1 cellular context compared by ENCODE assay signal in the genomic region with DNA sequence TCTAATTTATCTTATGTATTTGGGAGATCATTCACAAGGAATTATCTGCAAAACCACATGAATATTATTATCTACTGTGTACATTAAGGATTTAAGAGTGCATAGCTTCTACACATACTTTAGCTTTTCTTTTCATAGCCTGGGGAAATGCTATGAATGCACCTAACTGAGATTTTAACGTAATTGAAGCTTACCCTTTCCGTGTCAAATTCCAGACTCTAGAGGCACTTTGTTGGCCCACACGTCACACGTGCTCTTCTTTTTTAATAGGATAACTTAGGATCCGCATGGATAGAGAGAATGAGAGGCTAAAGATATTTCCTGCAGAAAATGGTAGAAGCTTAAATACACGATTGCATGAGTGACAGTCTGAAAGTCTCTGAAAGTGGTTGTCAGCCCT.
TF ChIP-seq lines count a peak whose summit lies in the region.

No MANE protein-coding gene starts in this region.

TF ChIP-seq in WTC11, 78 proteins besides CTCF, POLR2A, EP300 and RAD21 (continued from another document):
- TF ChIP-seq, protein P1, sequence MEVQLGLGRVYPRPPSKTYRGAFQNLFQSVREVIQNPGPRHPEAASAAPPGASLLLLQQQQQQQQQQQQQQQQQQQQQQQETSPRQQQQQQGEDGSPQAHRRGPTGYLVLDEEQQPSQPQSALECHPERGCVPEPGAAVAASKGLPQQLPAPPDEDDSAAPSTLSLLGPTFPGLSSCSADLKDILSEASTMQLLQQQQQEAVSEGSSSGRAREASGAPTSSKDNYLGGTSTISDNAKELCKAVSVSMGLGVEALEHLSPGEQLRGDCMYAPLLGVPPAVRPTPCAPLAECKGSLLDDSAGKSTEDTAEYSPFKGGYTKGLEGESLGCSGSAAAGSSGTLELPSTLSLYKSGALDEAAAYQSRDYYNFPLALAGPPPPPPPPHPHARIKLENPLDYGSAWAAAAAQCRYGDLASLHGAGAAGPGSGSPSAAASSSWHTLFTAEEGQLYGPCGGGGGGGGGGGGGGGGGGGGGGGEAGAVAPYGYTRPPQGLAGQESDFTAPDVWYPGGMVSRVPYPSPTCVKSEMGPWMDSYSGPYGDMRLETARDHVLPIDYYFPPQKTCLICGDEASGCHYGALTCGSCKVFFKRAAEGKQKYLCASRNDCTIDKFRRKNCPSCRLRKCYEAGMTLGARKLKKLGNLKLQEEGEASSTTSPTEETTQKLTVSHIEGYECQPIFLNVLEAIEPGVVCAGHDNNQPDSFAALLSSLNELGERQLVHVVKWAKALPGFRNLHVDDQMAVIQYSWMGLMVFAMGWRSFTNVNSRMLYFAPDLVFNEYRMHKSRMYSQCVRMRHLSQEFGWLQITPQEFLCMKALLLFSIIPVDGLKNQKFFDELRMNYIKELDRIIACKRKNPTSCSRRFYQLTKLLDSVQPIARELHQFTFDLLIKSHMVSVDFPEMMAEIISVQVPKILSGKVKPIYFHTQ (CRISPR knock-in tag; IDR thresholded peaks at IDR 0.05): no peak
- TF ChIP-seq, protein P2, sequence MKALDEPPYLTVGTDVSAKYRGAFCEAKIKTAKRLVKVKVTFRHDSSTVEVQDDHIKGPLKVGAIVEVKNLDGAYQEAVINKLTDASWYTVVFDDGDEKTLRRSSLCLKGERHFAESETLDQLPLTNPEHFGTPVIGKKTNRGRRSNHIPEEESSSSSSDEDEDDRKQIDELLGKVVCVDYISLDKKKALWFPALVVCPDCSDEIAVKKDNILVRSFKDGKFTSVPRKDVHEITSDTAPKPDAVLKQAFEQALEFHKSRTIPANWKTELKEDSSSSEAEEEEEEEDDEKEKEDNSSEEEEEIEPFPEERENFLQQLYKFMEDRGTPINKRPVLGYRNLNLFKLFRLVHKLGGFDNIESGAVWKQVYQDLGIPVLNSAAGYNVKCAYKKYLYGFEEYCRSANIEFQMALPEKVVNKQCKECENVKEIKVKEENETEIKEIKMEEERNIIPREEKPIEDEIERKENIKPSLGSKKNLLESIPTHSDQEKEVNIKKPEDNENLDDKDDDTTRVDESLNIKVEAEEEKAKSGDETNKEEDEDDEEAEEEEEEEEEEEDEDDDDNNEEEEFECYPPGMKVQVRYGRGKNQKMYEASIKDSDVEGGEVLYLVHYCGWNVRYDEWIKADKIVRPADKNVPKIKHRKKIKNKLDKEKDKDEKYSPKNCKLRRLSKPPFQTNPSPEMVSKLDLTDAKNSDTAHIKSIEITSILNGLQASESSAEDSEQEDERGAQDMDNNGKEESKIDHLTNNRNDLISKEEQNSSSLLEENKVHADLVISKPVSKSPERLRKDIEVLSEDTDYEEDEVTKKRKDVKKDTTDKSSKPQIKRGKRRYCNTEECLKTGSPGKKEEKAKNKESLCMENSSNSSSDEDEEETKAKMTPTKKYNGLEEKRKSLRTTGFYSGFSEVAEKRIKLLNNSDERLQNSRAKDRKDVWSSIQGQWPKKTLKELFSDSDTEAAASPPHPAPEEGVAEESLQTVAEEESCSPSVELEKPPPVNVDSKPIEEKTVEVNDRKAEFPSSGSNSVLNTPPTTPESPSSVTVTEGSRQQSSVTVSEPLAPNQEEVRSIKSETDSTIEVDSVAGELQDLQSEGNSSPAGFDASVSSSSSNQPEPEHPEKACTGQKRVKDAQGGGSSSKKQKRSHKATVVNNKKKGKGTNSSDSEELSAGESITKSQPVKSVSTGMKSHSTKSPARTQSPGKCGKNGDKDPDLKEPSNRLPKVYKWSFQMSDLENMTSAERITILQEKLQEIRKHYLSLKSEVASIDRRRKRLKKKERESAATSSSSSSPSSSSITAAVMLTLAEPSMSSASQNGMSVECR (CRISPR knock-in tag; IDR thresholded peaks at IDR 0.05; ENCODE audit: borderline replicate concordance): no peak
- no peak for TF ChIP-seq MYBL2 (CRISPR knock-in tag; IDR thresholded peaks at IDR 0.05)
